Comparison of ENCODE assay signal across 19 cellular contexts in the genomic region with DNA sequence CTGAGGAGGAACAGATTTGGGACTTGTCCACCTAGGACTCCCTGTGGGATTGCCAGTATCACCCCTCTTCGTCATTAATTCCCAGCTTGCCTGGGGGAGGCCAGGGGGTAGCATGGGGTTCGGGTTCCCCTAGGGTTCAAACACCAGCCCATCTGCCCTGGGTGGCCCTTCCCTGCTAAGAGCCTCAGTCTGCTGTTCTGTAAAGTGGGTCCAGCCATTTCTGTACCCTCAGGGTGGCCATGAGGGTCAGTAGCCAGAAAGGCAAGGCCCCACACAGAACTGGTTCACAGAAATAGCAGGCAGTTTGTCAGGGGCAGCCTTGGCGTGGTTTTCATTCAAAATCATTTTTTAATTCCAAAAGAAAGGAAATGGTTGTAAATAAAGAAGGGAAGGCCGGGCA.
DNase-seq lines count a peak whose midpoint lies in the region; ATAC-seq lines count a peak whose summit lies in the region.
"Had no signal": no experiment of that assay in that cellular context is flagged by ENCODE, and none has a peak within 500 bp of the region (broad histone marks: within the 10 kb centered on the region; RNA-seq: fewer than 3 reads in every experiment).

No MANE protein-coding gene starts in this region.

- H3K9ac ChIP-seq in BLaER1 treated with 17β-estradiol and CSF1 and Interleukin-3, amounts not matched to agents 10 nM and 100 nM: 0 out of 22 replicates have a peak overlapping the region, but pooled peaks of 1 of the 11 experiments have one; percentile 10

- no peaks in the 10 kb centered on the region for H3K9me3 ChIP-seq in BLaER1 treated with 17β-estradiol and CSF1 and Interleukin-3, amounts not matched to agents 10 nM and 100 nM (replicated peaks in 1 of 11)
- H3K9me3 ChIP-seq: HAP-1 had no signal

- no peak for DNase-seq in activated CD4-positive, alpha-beta T cell treated with anti-CD3 and anti-CD28 coated beads, Interleukin-2, amount 10 ng/mL, durations not matched to agents 7 days and 5 days
- DNase-seq in activated CD4-positive, alpha-beta T cell treated with anti-CD3 and anti-CD28 coated beads, Interleukin-2, amount 50 U/mL, for 48 hours: no peak
- DNase-seq in caudate nucleus (lab: John Stamatoyannopoulos, UW) (peak in 1 of 61 donors; percentile 38), DMS53 treated with DMSO at 0.1 percent for 48 hours (lab: John Stamatoyannopoulos, UW; ENCODE audit: unreplicated experiment) (no peak)
- DNase-seq: AML-193; C1 segment of cervical spinal cord; Calu3; CD4-positive, alpha-beta T cell; DMS 273 treated with DMSO at 0.1 percent for 48 hours; DMS79 treated with DMSO at 0.1 percent for 48 hours; EL; GOT3 had no signal

- peak overlapping the region; percentile 5 for H3K27ac Mint-ChIP-seq in activated CD4-positive, alpha-beta T cell treated with anti-CD3 and anti-CD28 coated beads, Interleukin-2, amount 10 ng/mL, durations not matched to agents 7 days and 5 days

- CTCF ChIA-PET in activated CD4-positive, alpha-beta T cell treated with anti-CD3 and anti-CD28 coated beads, Interleukin-2, amount 10 ng/mL, durations not matched to agents 7 days and 5 days (lab: Charles Lee): interaction anchor here (0.5 kb wide), 1 partner anchor 60 kb away, joined by 4 read pairs; no protein-coding TSS in a partner anchor

- H3K36me3 Mint-ChIP-seq in activated CD4-positive, alpha-beta T cell treated with anti-CD3 and anti-CD28 coated beads, Interleukin-2, amount 10 ng/mL, durations not matched to agents 7 days and 5 days (ENCODE audit: low read depth): no peaks in the 10 kb centered on the region

- H3K27me3 Mint-ChIP-seq in activated CD4-positive, alpha-beta T cell treated with anti-CD3 and anti-CD28 coated beads, Interleukin-2, amount 10 ng/mL, durations not matched to agents 7 days and 5 days: peaks cover 3% of the 10 kb centered on the region
- H3K27me3 Mint-ChIP-seq: CD4-positive, alpha-beta T cell had no signal

- H3K4me3 ChIP-seq in BLaER1 treated with 17β-estradiol and CSF1 and Interleukin-3, amounts not matched to agents 10 nM and 100 nM: no peak overlapping the region
- H3K4me3 ChIP-seq: HAP-1 had no signal

- H3K27me3 ChIP-seq in BLaER1 treated with 17β-estradiol and CSF1 and Interleukin-3, amounts not matched to agents 10 nM and 100 nM: no peaks in the 10 kb centered on the region
- no peaks in the 10 kb centered on the region for H3K27me3 ChIP-seq in layer of hippocampus (ENCODE audit: control insufficient read depth, insufficient read depth, low read length)

- no peaks in the 10 kb centered on the region for H3K9me3 Mint-ChIP-seq in activated CD4-positive, alpha-beta T cell treated with anti-CD3 and anti-CD28 coated beads, Interleukin-2, amount 10 ng/mL, durations not matched to agents 7 days and 5 days
- H3K9me3 Mint-ChIP-seq: CD4-positive, alpha-beta T cell had no signal

- H3K4me2 ChIP-seq in BLaER1 treated with 17β-estradiol and CSF1 and Interleukin-3, amounts not matched to agents 10 nM and 100 nM: peak overlapping the region in 7 of 11 experiments; percentile 30 to 99 (median 97); a peak in 11 of 22 replicates

- peaks cover 36 to 80% (median 60%) of the 10 kb centered on the region in 11 experiments; a peak in 20 of 22 replicates for H4K20me1 ChIP-seq in BLaER1 treated with 17β-estradiol and CSF1 and Interleukin-3, amounts not matched to agents 10 nM and 100 nM

- H3K4me1 ChIP-seq in BLaER1 treated with 17β-estradiol and CSF1 and Interleukin-3, amounts not matched to agents 10 nM and 100 nM: peaks cover 58 to 100% (median 96%) of the 10 kb centered on the region in 10 experiments
- H3K4me1 ChIP-seq: HAP-1 had no signal

- no peak overlapping the region for H3K4me3 Mint-ChIP-seq in activated CD4-positive, alpha-beta T cell treated with anti-CD3 and anti-CD28 coated beads, Interleukin-2, amount 10 ng/mL, durations not matched to agents 7 days and 5 days
- H3K4me3 Mint-ChIP-seq: CD4-positive, alpha-beta T cell had no signal

- H3K4me1 Mint-ChIP-seq in activated CD4-positive, alpha-beta T cell treated with anti-CD3 and anti-CD28 coated beads, Interleukin-2, amount 10 ng/mL, durations not matched to agents 7 days and 5 days: peaks cover 22% of the 10 kb centered on the region

- H3K36me3 ChIP-seq in BLaER1 treated with 17β-estradiol and CSF1 and Interleukin-3, amounts not matched to agents 10 nM and 100 nM: 0 out of 22 replicates have a peak, but pooled peaks cover 0 to 7% (median 0%) of the 10 kb centered on the region in 11 experiments
- H3K36me3 ChIP-seq: HAP-1 had no signal

- ATAC-seq in GM21447 (IDR thresholded peaks at IDR 0.05; ENCODE audit: unreplicated experiment) (no peak), HG02610 (IDR thresholded peaks at IDR 0.05; ENCODE audit: unreplicated experiment) (no peak)

- POLR2A ChIA-PET in activated CD4-positive, alpha-beta T cell treated with anti-CD3 and anti-CD28 coated beads, Interleukin-2, amount 10 ng/mL, durations not matched to agents 7 days and 5 days (lab: Charles Lee): no interaction called here

- peak overlapping the region in 4 of 11 experiments; percentile 29 to 88 (median 64); a peak in 6 of 22 replicates for H3K27ac ChIP-seq in BLaER1 treated with 17β-estradiol and CSF1 and Interleukin-3, amounts not matched to agents 10 nM and 100 nM
- peak overlapping the region; percentile 95 for H3K27ac ChIP-seq in caudate nucleus (ENCODE audit: low read depth, low read length)
- peak overlapping the region; percentile 97 for H3K27ac ChIP-seq in layer of hippocampus (ENCODE audit: low read depth, low read length)
- H3K27ac ChIP-seq: 22Rv1, HL-60 had no signal
